Comparison of ENCODE assay signal across 8 cellular contexts in the genomic region with DNA sequence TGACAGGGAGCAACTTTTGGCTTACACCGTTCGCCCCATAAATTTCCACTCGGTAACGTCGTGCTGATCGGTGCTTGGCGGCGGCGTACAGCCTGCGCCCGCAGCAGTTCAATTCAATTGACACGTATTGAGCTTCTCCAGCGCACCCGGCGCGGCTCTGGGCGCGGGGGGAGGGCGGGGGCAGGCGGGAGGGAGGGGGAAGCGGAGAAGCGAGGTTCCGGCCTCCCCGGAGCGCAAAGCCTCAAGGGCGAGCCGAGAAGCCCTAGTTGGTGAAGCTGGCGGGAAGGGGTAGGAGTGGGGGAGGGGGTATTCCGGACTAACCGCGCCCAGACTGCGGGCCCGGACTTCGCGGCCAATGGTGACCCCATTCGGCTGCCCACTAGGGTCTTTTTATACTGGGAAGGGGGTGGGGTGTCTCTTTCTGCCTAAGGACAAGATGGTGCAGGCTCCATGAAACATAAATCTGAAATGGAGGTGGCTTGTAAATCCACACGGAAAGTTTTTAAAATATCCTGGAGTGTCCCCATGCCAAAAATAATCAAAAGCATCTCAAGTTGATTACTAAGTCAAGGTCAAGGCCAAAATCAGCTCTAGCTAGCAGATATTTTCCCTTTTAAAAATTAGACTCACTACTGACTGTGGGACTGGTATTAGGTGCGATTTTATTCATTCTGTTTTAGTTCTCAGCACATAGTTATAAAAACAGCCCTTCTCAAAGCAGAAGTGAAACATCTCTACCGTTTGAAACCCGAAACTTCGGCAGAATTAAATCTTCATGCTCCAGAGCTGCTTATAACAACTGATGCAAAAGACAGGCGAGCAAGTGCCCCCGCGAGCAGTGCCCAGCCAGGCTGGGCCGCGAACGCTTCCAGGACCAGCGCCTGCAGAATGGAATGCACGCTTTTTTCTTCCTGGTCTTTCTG. TPM values are rescaled to one million over a fixed set of nuclear protein-coding genes. Genes with fewer than 3 reads are reported as not detected.
A peak's percentile ranks its signal among the peaks of the same experiment; 100 is the strongest.
DNase-seq lines count a peak whose midpoint lies in the region; ATAC-seq, FAIRE-seq and TF ChIP-seq lines count a peak whose summit lies in the region.

No MANE protein-coding gene starts in this region.

- H3K9ac ChIP-seq in astrocyte (ENCODE audit: low read length), result peak overlapping the region; percentile 65
- peak overlapping the region; percentile 51 to 62 for H3K9ac ChIP-seq in stomach smooth muscle (ENCODE audit: low read length in 2 of 2)

- H3K36me3 ChIP-seq in astrocyte (ENCODE audit: insufficient read depth, low read length) (no peaks in the 10 kb centered on the region), stomach smooth muscle (ENCODE audit: control insufficient read depth in 2 of 2, insufficient read depth in 2 of 2, low read length in 2 of 2) (no peaks in the 10 kb centered on the region)

- H3K4me1 ChIP-seq in astrocyte (ENCODE audit: insufficient read depth, low read length), result peaks cover 12% of the 10 kb centered on the region
- H3K4me1 ChIP-seq in stomach smooth muscle (ENCODE audit: control insufficient read depth, insufficient read depth, low read length), result peaks cover 29% of the 10 kb centered on the region

- no peak for TF ChIP-seq CTCF in astrocyte (IDR thresholded peaks at IDR 0.05; ENCODE audit: insufficient read depth, low read depth, low read length)

- ATAC-seq in GM18861 (IDR thresholded peaks at IDR 0.05; ENCODE audit: unreplicated experiment), result peak; percentile 51
- peak; percentile 37 for ATAC-seq in HG03571 (IDR thresholded peaks at IDR 0.05; ENCODE audit: unreplicated experiment)
- ATAC-seq in left lobe of liver, result peak; percentile 9

- H4K20me1 ChIP-seq in astrocyte (ENCODE audit: insufficient read depth, low read length), result peaks cover 11% of the 10 kb centered on the region

- H3K79me2 ChIP-seq in astrocyte (ENCODE audit: insufficient read depth, low read length), result peaks cover 17% of the 10 kb centered on the region

- H3K27ac ChIP-seq in astrocyte (ENCODE audit: low read depth, low read length), result no peak overlapping the region
- H3K27ac ChIP-seq in stomach smooth muscle (ENCODE audit: low read length), result peak overlapping the region; percentile 80

- no peaks in the 10 kb centered on the region for H3K36me3 Mint-ChIP-seq in astrocyte (ENCODE audit: low read depth, unreplicated experiment)

- peak overlapping the region; percentile 72 for H3K27ac Mint-ChIP-seq in astrocyte (ENCODE audit: unreplicated experiment)

- peak overlapping the region; percentile 76 for H3K4me3 Mint-ChIP-seq in astrocyte (ENCODE audit: unreplicated experiment)

- H3K9me3 ChIP-seq in astrocyte (ENCODE audit: insufficient read depth, low read depth, low read length) (no peaks in the 10 kb centered on the region), stomach smooth muscle (ENCODE audit: control insufficient read depth in 2 of 2, low read length in 2 of 2) (no peaks in the 10 kb centered on the region)

- FAIRE-seq in astrocyte (lab: Jason Lieb, UNC), result no peak

- peak overlapping the region; percentile 46 for H3K4me3 ChIP-seq in astrocyte (ENCODE audit: insufficient read depth, low read depth, low read length)
- peak overlapping the region; percentile 46 to 77 for H3K4me3 ChIP-seq in stomach smooth muscle (ENCODE audit: low read length in 2 of 2)

- H3K27me3 ChIP-seq in astrocyte (ENCODE audit: insufficient read depth, low read length), result no peaks in the 10 kb centered on the region
- peaks cover 0 to 19% of the 10 kb centered on the region in 2 donors for H3K27me3 ChIP-seq in stomach smooth muscle (ENCODE audit: control insufficient read depth in 1 of 2, insufficient read depth in 2 of 2, low read length in 2 of 2)

- H3K9me3 Mint-ChIP-seq in astrocyte (ENCODE audit: unreplicated experiment), result no peaks in the 10 kb centered on the region

- H2AFZ ChIP-seq in astrocyte (ENCODE audit: low read depth, low read length), result no peak overlapping the region

- H3K4me1 Mint-ChIP-seq in astrocyte (ENCODE audit: low read depth, unreplicated experiment), result no peaks in the 10 kb centered on the region

- DNase-seq in AG08396 (ENCODE audit: low spot score), result peak; percentile 29
- DNase-seq in SHP77 treated with DMSO at 0.1 percent for 48 hours (lab: John Stamatoyannopoulos, UW), result peak; percentile 21
- DNase-seq in astrocyte (ENCODE audit: low read depth), result no peak
- DNase-seq in left lobe of liver (ENCODE audit: low spot score), result no peak
- DNase-seq in germinal center (ENCODE audit: low spot score), result no peak

- peak overlapping the region; percentile 86 for H3K4me2 ChIP-seq in astrocyte (ENCODE audit: low read length)

- H3K27me3 Mint-ChIP-seq in astrocyte (ENCODE audit: low read depth, unreplicated experiment), result peaks cover 6% of the 10 kb centered on the region

RNA-seq across cellular contexts. Expression of a gene that starts 1.5 kb away (rescaled TPM):
- total RNA-seq in astrocyte (9.0 TPM in 2 replicates), left lobe of liver (10.5 TPM)

Comparison
In these comparisons a context has a peak if more than half of its experiments do, and no peak if none do; other contexts are left out.
1. DNase-seq: peak in AG08396 (single experiment) and SHP77 treated with DMSO at 0.1 percent for 48 hours (single experiment); none in astrocyte (single experiment), left lobe of liver (single experiment) and germinal center (single experiment).
2. Peak in every context shown above with its lines, with median percentiles within 50 percentile points of each other: ATAC-seq.